18 cellular contexts compared by ENCODE assay signal in genomic region chr1:12539320-12539704, GRCh38.
DNase-seq lines count a peak whose midpoint lies in the region; TF ChIP-seq lines count a peak whose summit lies in the region.
"Had no signal": no experiment of that assay in that cellular context is flagged by ENCODE, and none has a peak within 500 bp of the region (broad histone marks: within the 10 kb centered on the region; RNA-seq: fewer than 3 reads in every experiment).

No MANE protein-coding gene starts in this region.

- H3K27me3 ChIP-seq in colonic mucosa (no peaks in the 10 kb centered on the region), osteoblast (ENCODE audit: insufficient read depth, low read length) (no peaks in the 10 kb centered on the region), transverse colon (no peaks in the 10 kb centered on the region)
- H3K27me3 ChIP-seq: SJSA1 had no signal

- peak; percentile 51 for DNase-seq in activated effector memory CD4-positive, alpha-beta T cell treated with anti-CD3 and anti-CD28 coated beads, Interleukin-2, amount 50 U/mL, for 16 hours
- no peak for DNase-seq in activated effector memory CD4-positive, alpha-beta T cell treated with Interleukin-2 at 50 U/mL for 16 hours
- no peak for DNase-seq in colonic mucosa
- DNase-seq in osteoblast (ENCODE audit: insufficient read length, low spot score, missing footprints) = peak; percentile 26
- DNase-seq in transverse colon = no peak
- DNase-seq in middle frontal gyrus (ENCODE audit: extremely low spot score, low spot score) = no peak
- DNase-seq in GM20000 (ENCODE audit: low spot score) = no peak
- no peak for DNase-seq in putamen (ENCODE audit: low spot score)
- DNase-seq: activated CD4-positive, CD25-positive, alpha-beta regulatory T cell; amygdala; GF-D8; MM.1S; naive B cell; NCI-H187; NCI-H524 treated with DMSO at 0.1 percent for 48 hours; stimulated activated naive CD8-positive, alpha-beta T cell treated with anti-CD3 and anti-CD28 coated beads, Interleukin-15, Interleukin-2, amounts not matched to agents 100 U/mL and 50 U/mL, for 24 hours had no signal

- intact Hi-C loops in colonic mucosa (cut with DNase I) = no loop called here
- intact Hi-C loops in transverse colon (cut with DNase I; ENCODE audit: low total_unique reads) = no loop called here

- 88% methylated on average over 2 of the region's 2 CpGs; no CpG with 5 or more reads in 1 of the 2 donors for WGBS in transverse colon (ENCODE audit: low coverage in 1 of 2), 2 donors

- H3K4me1 ChIP-seq in colonic mucosa (no peaks in the 10 kb centered on the region), osteoblast (ENCODE audit: insufficient read depth, low read length) (peaks cover 24% of the 10 kb centered on the region), transverse colon (peaks cover 8 to 20% (median 11%) of the 10 kb centered on the region in 4 donors)

- in situ Hi-C loops in transverse colon (cut with MboI; ENCODE audit: low pct_ligation_motif_present in 1 of 4, low pct_unique_long_range_greater_than_20kb in 1 of 4, low sequenced_read_pairs in 3 of 4) = no loop called here

- H2AFZ ChIP-seq in osteoblast (ENCODE audit: low read length) = no peak overlapping the region

- H3K4me3 ChIP-seq in colonic mucosa (no peak overlapping the region), osteoblast (ENCODE audit: insufficient read depth, low read length) (no peak overlapping the region), transverse colon (no peak overlapping the region)
- H3K4me3 ChIP-seq: SJSA1 had no signal

- H3K36me3 ChIP-seq in colonic mucosa (no peaks in the 10 kb centered on the region), osteoblast (ENCODE audit: insufficient read depth, low read length) (no peaks in the 10 kb centered on the region), transverse colon (no peaks in the 10 kb centered on the region)
- H3K36me3 ChIP-seq: SJSA1 had no signal

- no peak for TF ChIP-seq CTCF in colonic mucosa (IDR thresholded peaks at IDR 0.05)
- TF ChIP-seq CTCF in osteoblast (IDR thresholded peaks at IDR 0.05; ENCODE audit: extremely low read depth, low read depth, low read length) = no peak
- TF ChIP-seq CTCF in transverse colon (IDR thresholded peaks at IDR 0.05) = no peak
- TF ChIP-seq CTCF in GM20000 (IDR thresholded peaks at IDR 0.05; ENCODE audit: extremely low read depth, missing control alignments) = no peak

- no peaks in the 10 kb centered on the region for H3K79me2 ChIP-seq in osteoblast (ENCODE audit: insufficient read depth, low read length)

- H3K9ac ChIP-seq in colonic mucosa (ENCODE audit: low read depth in 2 of 2, low read length in 2 of 2) = no peak overlapping the region

- no peak for TF ChIP-seq EP300 in transverse colon (IDR thresholded peaks at IDR 0.05; ENCODE audit: low read depth)

- TF ChIP-seq POLR2A in transverse colon (IDR thresholded peaks at IDR 0.05) = no peak

- H3K4me2 ChIP-seq in osteoblast (ENCODE audit: insufficient read depth, low read length) = no peak overlapping the region

- H3K9me3 ChIP-seq in colonic mucosa = no peaks in the 10 kb centered on the region
- H3K9me3 ChIP-seq in osteoblast (ENCODE audit: low read depth, low read length) = no peaks in the 10 kb centered on the region
- peaks cover 0 to 4% of the 10 kb centered on the region in 2 donors for H3K9me3 ChIP-seq in transverse colon
- H3K9me3 ChIP-seq: SJSA1 had no signal

- peak overlapping the region; percentile 4 for H3K27ac ChIP-seq in colonic mucosa
- peak overlapping the region; percentile 79 for H3K27ac ChIP-seq in osteoblast (ENCODE audit: low read depth, low read length)
- peak overlapping the region; percentile 72 to 88 (median 74) for H3K27ac ChIP-seq in transverse colon
- H3K27ac ChIP-seq: 22Rv1, SJSA1 had no signal

- H4K20me1 ChIP-seq in osteoblast (ENCODE audit: insufficient read depth, low read length) = no peaks in the 10 kb centered on the region

Comparison
In these comparisons a context has a peak if more than half of its experiments do, and no peak if none do; other contexts are left out.
1. DNase-seq: peak in activated effector memory CD4-positive, alpha-beta T cell treated with anti-CD3 and anti-CD28 coated beads, Interleukin-2, amount 50 U/mL, for 16 hours (single experiment) and osteoblast (single experiment); none in activated effector memory CD4-positive, alpha-beta T cell treated with Interleukin-2 at 50 U/mL for 16 hours (single experiment), colonic mucosa (single experiment), transverse colon (single experiment), middle frontal gyrus (single experiment), GM20000 (single experiment) and putamen (single experiment).
2. H3K27ac ChIP-seq: peak in every context shown above with its lines; median percentile 79 in osteoblast; 74 in transverse colon; 4 in colonic mucosa.